ENCODE assay signal across 8 cellular contexts in the genomic region with DNA sequence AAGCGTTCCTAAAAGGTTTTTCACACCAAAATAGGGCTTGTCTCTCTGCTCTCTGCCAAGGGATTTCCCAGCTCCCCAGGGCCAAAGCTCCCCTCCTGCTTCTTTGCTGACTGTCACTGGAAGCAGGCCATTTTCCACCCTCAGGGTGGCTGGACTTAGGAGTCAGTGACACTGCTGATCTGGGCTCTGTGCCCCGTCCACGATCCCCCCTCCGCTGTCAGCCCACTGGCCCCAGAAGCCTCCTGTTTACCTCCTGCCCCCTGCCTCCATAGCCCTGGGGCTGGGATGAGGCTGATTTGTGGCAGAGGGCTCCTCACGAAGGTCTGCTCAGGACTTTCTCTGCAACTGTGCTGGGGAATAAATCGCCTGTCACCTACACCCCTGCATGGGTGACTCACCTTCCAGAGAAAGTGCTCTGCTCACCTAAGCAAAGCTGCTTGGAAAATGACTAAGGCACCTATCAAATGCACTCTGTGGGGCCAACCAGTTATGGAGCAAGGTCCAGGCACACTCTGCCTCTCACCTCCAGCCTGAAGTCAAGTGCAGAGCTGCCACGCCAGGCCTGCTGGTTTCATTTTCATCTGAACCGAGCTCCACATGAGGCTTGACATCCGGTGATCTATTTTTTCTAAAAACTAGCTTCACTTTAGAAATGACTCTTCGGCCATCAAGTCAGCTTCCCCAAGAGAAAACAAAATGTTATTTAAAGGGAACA.
DNase-seq lines count a peak whose midpoint lies in the region; ATAC-seq and TF ChIP-seq lines count a peak whose summit lies in the region.

No MANE protein-coding gene starts in this region.

- H3K27ac ChIP-seq in muscle layer of colon (ENCODE audit: low read depth, low read length), result peak overlapping the region; percentile 99

- no peaks in the 10 kb centered on the region for H3K27me3 Mint-ChIP-seq in stimulated activated naive CD8-positive, alpha-beta T cell treated with anti-CD3 and anti-CD28 coated beads, Interleukin-15, amount 100 ng/mL, for 72 hours

- no peak for TF ChIP-seq CTCF in choroid plexus epithelial cell (conservative IDR thresholded peaks at IDR 0.05; ENCODE audit: low read depth, low read length)

- H3K4me3 ChIP-seq in choroid plexus epithelial cell (ENCODE audit: low read depth, low read length) (peak overlapping the region; percentile 1), muscle layer of colon (ENCODE audit: low read depth in 1 of 2, low read length in 2 of 2) (peak overlapping the region; percentile 33 to 49)

- ATAC-seq in HG03354 (IDR thresholded peaks at IDR 0.05; ENCODE audit: poor library complexity, severe bottlenecking, unreplicated experiment) (peak; percentile 34), GM21619 (IDR thresholded peaks at IDR 0.05; ENCODE audit: unreplicated experiment) (no peak)
- peak; percentile 76 for ATAC-seq in stimulated activated naive CD8-positive, alpha-beta T cell treated with anti-CD3 and anti-CD28 coated beads, Interleukin-15, amount 100 ng/mL, for 72 hours

- DNase-seq in EL, result peak; percentile 67
- peak; percentile 73 for DNase-seq in activated CD4-positive, CD25-positive, alpha-beta regulatory T cell treated with anti-CD3 and anti-CD28 coated beads, Interleukin-2, amount 50 U/mL, for 72 hours
- DNase-seq in choroid plexus epithelial cell (ENCODE audit: low read depth), result peak; percentile 69
- peak; percentile 85 to 93 for DNase-seq in stimulated activated naive CD8-positive, alpha-beta T cell treated with anti-CD3 and anti-CD28 coated beads, Interleukin-15, amount 100 ng/mL, for 72 hours
- DNase-seq in NCI-H187 (lab: John Stamatoyannopoulos, UW), result no peak

- no peaks in the 10 kb centered on the region for H3K27me3 ChIP-seq in muscle layer of colon (ENCODE audit: control insufficient read depth in 1 of 2, insufficient read depth in 2 of 2, low read length in 2 of 2)

- peaks cover 82% of the 10 kb centered on the region for H3K4me1 ChIP-seq in muscle layer of colon (ENCODE audit: insufficient read depth, low read length)

- no peaks in the 10 kb centered on the region for H3K9me3 Mint-ChIP-seq in stimulated activated naive CD8-positive, alpha-beta T cell treated with anti-CD3 and anti-CD28 coated beads, Interleukin-15, amount 100 ng/mL, for 72 hours

- H3K36me3 ChIP-seq in muscle layer of colon (ENCODE audit: insufficient read depth, low read length), result no peaks in the 10 kb centered on the region

- H3K9me3 ChIP-seq in muscle layer of colon (ENCODE audit: low read length), result no peaks in the 10 kb centered on the region

- peak overlapping the region; percentile 63 for H3K9ac ChIP-seq in muscle layer of colon (ENCODE audit: low read length)

- H3K4me3 Mint-ChIP-seq in stimulated activated naive CD8-positive, alpha-beta T cell treated with anti-CD3 and anti-CD28 coated beads, Interleukin-15, amount 100 ng/mL, for 72 hours, result peak overlapping the region; percentile 73 to 89

- H3K27ac Mint-ChIP-seq in stimulated activated naive CD8-positive, alpha-beta T cell treated with anti-CD3 and anti-CD28 coated beads, Interleukin-15, amount 100 ng/mL, for 72 hours, result peak overlapping the region; percentile 79 to 94

- peaks cover 86% of the 10 kb centered on the region for H3K4me1 Mint-ChIP-seq in stimulated activated naive CD8-positive, alpha-beta T cell treated with anti-CD3 and anti-CD28 coated beads, Interleukin-15, amount 100 ng/mL, for 72 hours

Comparison
In these comparisons a context has a peak if more than half of its experiments do, and no peak if none do; other contexts are left out.
1. DNase-seq: peak in EL (single experiment), activated CD4-positive, CD25-positive, alpha-beta regulatory T cell treated with anti-CD3 and anti-CD28 coated beads, Interleukin-2, amount 50 U/mL, for 72 hours (single experiment), choroid plexus epithelial cell (single experiment) and stimulated activated naive CD8-positive, alpha-beta T cell treated with anti-CD3 and anti-CD28 coated beads, Interleukin-15, amount 100 ng/mL, for 72 hours (2 of 2); none in NCI-H187 (0 of 2).